ENCODE assay signal across 8 cellular contexts in the genomic region with DNA sequence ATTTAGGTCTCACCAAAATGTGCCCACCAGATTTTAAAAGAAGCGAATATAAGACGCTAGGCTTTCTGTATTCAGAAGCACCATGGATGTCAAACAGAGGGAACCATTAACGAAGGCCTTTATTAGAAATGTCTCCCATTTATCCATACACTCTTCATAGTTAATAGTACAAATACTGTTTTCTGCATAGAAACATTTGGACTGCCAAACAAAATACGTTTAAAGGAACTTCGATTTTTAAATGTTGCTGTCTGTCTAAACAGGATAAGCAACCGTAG. TPM values are rescaled to one million over a fixed set of nuclear protein-coding genes. Genes with fewer than 3 reads are reported as not detected.
DNase-seq lines count a peak whose midpoint lies in the region; ATAC-seq and TF ChIP-seq lines count a peak whose summit lies in the region.

No MANE protein-coding gene starts in this region.

- H3K9me3 ChIP-seq in thyroid gland, result no peaks in the 10 kb centered on the region

- no peak for DNase-seq in activated T-cell treated with anti-CD3 and anti-CD28 coated beads, Interleukin-2, amount 50 U/mL, for 24 hours
- no peak for DNase-seq in activated T-cell treated with anti-CD3 and anti-CD28 coated beads, Interleukin-2, amount 50 U/mL, for 1 hour
- DNase-seq in activated naive CD4-positive, alpha-beta T cell treated with anti-CD3 and anti-CD28 coated beads, Interleukin-2, amount 50 U/mL, for 72 hours (ENCODE audit: low spot score in 2 of 2), result no peak
- no peak for DNase-seq in kidney epithelial cell (ENCODE audit: low read depth)
- no peak for DNase-seq in thyroid gland
- DNase-seq in effector CD4-positive, alpha-beta T cell, result no peak
- no peak for DNase-seq in DMS153 (lab: John Stamatoyannopoulos, UW)

- H3K4me3 Mint-ChIP-seq in activated T-cell treated with anti-CD3 and anti-CD28 coated beads, Interleukin-2, amount 50 U/mL, for 24 hours, result peak overlapping the region; percentile 85

- H3K4me1 Mint-ChIP-seq in activated T-cell treated with anti-CD3 and anti-CD28 coated beads, Interleukin-2, amount 50 U/mL, for 24 hours (ENCODE audit: low read depth), result peaks cover 30% of the 10 kb centered on the region

- TF ChIP-seq POLR2A in thyroid gland (IDR thresholded peaks at IDR 0.05), result no peak

- peaks cover 11% of the 10 kb centered on the region for H3K36me3 Mint-ChIP-seq in activated T-cell treated with anti-CD3 and anti-CD28 coated beads, Interleukin-2, amount 50 U/mL, for 24 hours (ENCODE audit: low read depth)
- H3K36me3 Mint-ChIP-seq in activated naive CD4-positive, alpha-beta T cell treated with anti-CD3 and anti-CD28 coated beads, Interleukin-2, amount 50 U/mL, for 72 hours, result peaks cover 4 to 19% of the 10 kb centered on the region in 2 donors

- H3K27me3 ChIP-seq in kidney epithelial cell (ENCODE audit: control insufficient read depth, insufficient read depth, low read length) (no peaks in the 10 kb centered on the region), thyroid gland (no peaks in the 10 kb centered on the region)

- no peaks in the 10 kb centered on the region for H3K27me3 Mint-ChIP-seq in activated T-cell treated with anti-CD3 and anti-CD28 coated beads, Interleukin-2, amount 50 U/mL, for 24 hours

- intact Hi-C loops in thyroid gland (cut with DNase I), result loop anchor here (10.0 kb wide), 1 partner anchor 140 kb away; a partner anchor contains a TSS

- no peak for ATAC-seq in activated naive CD4-positive, alpha-beta T cell treated with anti-CD3 and anti-CD28 coated beads, Interleukin-2, amount 50 U/mL, for 72 hours
- ATAC-seq in GM19035 (IDR thresholded peaks at IDR 0.05; ENCODE audit: unreplicated experiment), result no peak

- peak overlapping the region; percentile 97 for H3K27ac Mint-ChIP-seq in activated T-cell treated with anti-CD3 and anti-CD28 coated beads, Interleukin-2, amount 50 U/mL, for 24 hours
- peak overlapping the region; percentile 94 to 99 for H3K27ac Mint-ChIP-seq in activated naive CD4-positive, alpha-beta T cell treated with anti-CD3 and anti-CD28 coated beads, Interleukin-2, amount 50 U/mL, for 72 hours

- H3K36me3 ChIP-seq in kidney epithelial cell (ENCODE audit: control insufficient read depth, insufficient read depth, low read length) (no peaks in the 10 kb centered on the region), thyroid gland (no peaks in the 10 kb centered on the region)

- H3K4me3 ChIP-seq in kidney epithelial cell (ENCODE audit: low read depth, low read length) (peak overlapping the region; percentile 63), thyroid gland (replicated peaks in 1 of 3) (peak overlapping the region; percentile 14 to 63 (median 59))

- no peak for TF ChIP-seq CTCF in kidney epithelial cell (IDR thresholded peaks at IDR 0.05; ENCODE audit: insufficient read depth, low read length, poor library complexity, severe bottlenecking)
- TF ChIP-seq CTCF in thyroid gland (IDR thresholded peaks at IDR 0.05), result no peak

- H3K4me1 ChIP-seq in thyroid gland, result peaks cover 5 to 11% of the 10 kb centered on the region in 2 donors

- peak overlapping the region; percentile 85 to 95 (median 95) for H3K27ac ChIP-seq in thyroid gland

- 4 to 7% methylated on average over 6 of the region's 6 CpGs for WGBS in thyroid gland, 2 donors

- no peaks in the 10 kb centered on the region for H3K9me3 Mint-ChIP-seq in activated T-cell treated with anti-CD3 and anti-CD28 coated beads, Interleukin-2, amount 50 U/mL, for 24 hours
- H3K9me3 Mint-ChIP-seq in activated naive CD4-positive, alpha-beta T cell treated with anti-CD3 and anti-CD28 coated beads, Interleukin-2, amount 50 U/mL, for 72 hours, result no peaks in the 10 kb centered on the region

RNA-seq across cellular contexts. Expression of a gene that starts 32.6 kb away (rescaled TPM):
- total RNA-seq in activated naive CD4-positive, alpha-beta T cell treated with anti-CD3 and anti-CD28 coated beads, Interleukin-2, amount 50 U/mL, for 72 hours, result 1 to 10 TPM in 1 of 2 donors, under 1 TPM in 1; 0.23 to 2.1 TPM
- 1.4 and 2.6 TPM in 2 replicates for total RNA-seq in kidney epithelial cell
- 1 to 10 TPM; 7.5 to 9.8 (median 8.3) TPM for total RNA-seq in thyroid gland
